13 cellular contexts compared by ENCODE assay signal in genomic region chr15:96342611-96343528, GRCh38. TPM values are rescaled to one million over a fixed set of nuclear protein-coding genes. Genes with fewer than 3 reads are reported as not detected.
DNase-seq lines count a peak whose midpoint lies in the region; ATAC-seq and TF ChIP-seq lines count a peak whose summit lies in the region.
"Had no signal": no experiment of that assay in that cellular context is flagged by ENCODE, and none has a peak within 500 bp of the region (broad histone marks: within the 10 kb centered on the region; RNA-seq: fewer than 3 reads in every experiment).

No MANE protein-coding gene starts in this region.

- H3K4me3 ChIP-seq in adrenal gland (peak overlapping the region in 1 of 4 donors; percentile 82), right atrium auricular region (peak overlapping the region; percentile 67 to 70), psoas muscle (peak overlapping the region; percentile 92)
- H3K4me3 ChIP-seq: BLaER1 had no signal

- ATAC-seq in psoas muscle, result no peak
- ATAC-seq in HG02938 (IDR thresholded peaks at IDR 0.05; ENCODE audit: unreplicated experiment), result no peak
- no peak for ATAC-seq in activated naive CD4-positive, alpha-beta T cell treated with anti-CD3 and anti-CD28 coated beads, Interleukin-2, amount 50 U/mL, for 72 hours
- ATAC-seq: effector memory CD8-positive, alpha-beta T cell had no signal

- TF ChIP-seq CTCF in adrenal gland (IDR thresholded peaks at IDR 0.05) (no peak), right atrium auricular region (IDR thresholded peaks at IDR 0.05) (no peak), psoas muscle (IDR thresholded peaks at IDR 0.05) (no peak), GM10248 (IDR thresholded peaks at IDR 0.05; ENCODE audit: control extremely low read depth, extremely low read depth, low read depth, missing control alignments) (no peak)

- WGBS in adrenal gland, 4 donors, result 37 to 61% (median 56%) methylated on average over 26 to 31 of the region's 31 CpGs
- WGBS in psoas muscle, 3 donors, result 69 to 75% (median 71%) methylated on average over 31 of the region's 31 CpGs

- H3K9me3 ChIP-seq in adrenal gland (replicated peaks in 1 of 3) (no peaks in the 10 kb centered on the region), right atrium auricular region (no peaks in the 10 kb centered on the region), psoas muscle (no peaks in the 10 kb centered on the region)
- H3K9me3 ChIP-seq: BLaER1, SK-N-SH had no signal

- peaks cover 0 to 6% of the 10 kb centered on the region in 2 donors for H3K36me3 ChIP-seq in adrenal gland (replicated peaks in 1 of 2)
- peaks cover 3% of the 10 kb centered on the region for H3K36me3 ChIP-seq in right atrium auricular region
- no peaks in the 10 kb centered on the region for H3K36me3 ChIP-seq in psoas muscle (ENCODE audit: insufficient read depth in 1 of 2, low read depth in 1 of 2)
- H3K36me3 ChIP-seq: BLaER1 had no signal

- peak overlapping the region; percentile 38 to 95 (median 93) for H3K27ac ChIP-seq in adrenal gland
- peak overlapping the region; percentile 95 to 97 for H3K27ac ChIP-seq in right atrium auricular region
- peak overlapping the region; percentile 94 for H3K27ac ChIP-seq in psoas muscle
- H3K27ac ChIP-seq: BLaER1 had no signal

- no peaks in the 10 kb centered on the region for H3K27me3 ChIP-seq in adrenal gland
- H3K27me3 ChIP-seq in right atrium auricular region, result no peaks in the 10 kb centered on the region
- H3K27me3 ChIP-seq in psoas muscle (ENCODE audit: insufficient read depth in 3 of 3, low read length in 2 of 3), result no peaks in the 10 kb centered on the region

- peak overlapping the region in 1 of 2 donors; percentile 44 for H3K27ac Mint-ChIP-seq in activated naive CD4-positive, alpha-beta T cell treated with anti-CD3 and anti-CD28 coated beads, Interleukin-2, amount 50 U/mL, for 72 hours
- H3K27ac Mint-ChIP-seq: effector memory CD8-positive, alpha-beta T cell had no signal

- intact Hi-C loops in adrenal gland (cut with DNase I), result loop anchor here in 1 of 2 donors (10.0 kb wide), 1 partner anchor 868 kb away; no protein-coding TSS in a partner anchor
- intact Hi-C loops in psoas muscle (cut with DNase I), result no loop called here

- peaks cover 0 to 36% of the 10 kb centered on the region in 2 donors for H3K4me1 ChIP-seq in adrenal gland (replicated peaks in 1 of 2)
- peaks cover 0 to 58% of the 10 kb centered on the region in 2 donors for H3K4me1 ChIP-seq in right atrium auricular region
- no peaks in the 10 kb centered on the region for H3K4me1 ChIP-seq in psoas muscle
- H3K4me1 ChIP-seq: BLaER1 had no signal

- H3K9me3 Mint-ChIP-seq in activated naive CD4-positive, alpha-beta T cell treated with anti-CD3 and anti-CD28 coated beads, Interleukin-2, amount 50 U/mL, for 72 hours, result no peaks in the 10 kb centered on the region
- H3K9me3 Mint-ChIP-seq: effector memory CD8-positive, alpha-beta T cell had no signal

- TF ChIP-seq POLR2A in adrenal gland (IDR thresholded peaks at IDR 0.05), result no peak

- DNase-seq in D341Med (ENCODE audit: low spot score), result peak; percentile 7
- DNase-seq in adrenal gland, result peak in 3 of 7 donors; percentile 15 to 18 (median 16)
- peak; percentile 57 for DNase-seq in right atrium auricular region (ENCODE audit: low spot score)
- no peak for DNase-seq in psoas muscle
- DNase-seq in stimulated activated naive CD4-positive, alpha-beta T cell (lab: John Stamatoyannopoulos, UW), result no peak
- no peak for DNase-seq in GM10248 (ENCODE audit: extremely low spot score)
- no peak for DNase-seq in activated naive CD4-positive, alpha-beta T cell treated with anti-CD3 and anti-CD28 coated beads, Interleukin-2, amount 50 U/mL, for 72 hours (ENCODE audit: low spot score in 2 of 2)
- DNase-seq: effector memory CD8-positive, alpha-beta T cell; NCI-H1694; SK-N-SH; stimulated activated CD4-positive, alpha-beta T cell treated with anti-CD3 and anti-CD28 coated beads, Interleukin-4, amount 100 ng/mL, for 4 hours had no signal

- peaks cover 18 to 37% of the 10 kb centered on the region in 2 donors for H3K36me3 Mint-ChIP-seq in activated naive CD4-positive, alpha-beta T cell treated with anti-CD3 and anti-CD28 coated beads, Interleukin-2, amount 50 U/mL, for 72 hours

- CTCF ChIA-PET in GM10248 (lab: Yijun Ruan, JAX), result interaction anchor here (1.0 to 3.6 kb wide), 4 partner anchors 13 to 1083 kb away, joined by 4 to 20 read pairs (median 6); no protein-coding TSS in a partner anchor

- POLR2A ChIA-PET in GM10248 (lab: Yijun Ruan, JAX), result no interaction called here

RNA-seq across cellular contexts. Expression of gene NR2F2, which starts 12.4 kb away (rescaled TPM):
- 100 to 1,000 TPM in 2 of 8 donors, 10 to 100 TPM in 6; 22.3 to 113 (median 54.8) TPM for total RNA-seq in adrenal gland
- 10 to 100 TPM; 27.3 to 67.9 (median 37.3) TPM for polyA plus RNA-seq in adrenal gland
- total RNA-seq in right atrium auricular region, result 10 to 100 TPM; 25.0 to 26.7 TPM
- total RNA-seq in psoas muscle, result 10 to 100 TPM; 14.5 to 17.1 (median 15.7) TPM
- polyA plus RNA-seq in psoas muscle, result 10 to 100 TPM; 10.3 to 20.1 (median 11.3) TPM
- not detected for total RNA-seq in activated naive CD4-positive, alpha-beta T cell treated with anti-CD3 and anti-CD28 coated beads, Interleukin-2, amount 50 U/mL, for 72 hours

Comparison
In these comparisons a context has a peak if more than half of its experiments do, and no peak if none do; other contexts are left out.
1. DNase-seq: peak in D341Med (single experiment) and right atrium auricular region (single experiment); none in psoas muscle (0 of 2), stimulated activated naive CD4-positive, alpha-beta T cell (0 of 6), GM10248 (single experiment) and activated naive CD4-positive, alpha-beta T cell treated with anti-CD3 and anti-CD28 coated beads, Interleukin-2, amount 50 U/mL, for 72 hours (0 of 2).
2. RNA of gene NR2F2, which starts 12.4 kb away (total RNA-seq): 22.3 to 113 TPM in adrenal gland, 25.0 to 26.7 TPM in right atrium auricular region and 14.5 to 17.1 TPM in psoas muscle; not detected in activated naive CD4-positive, alpha-beta T cell treated with anti-CD3 and anti-CD28 coated beads, Interleukin-2, amount 50 U/mL, for 72 hours; every median in the first group is over 10 times any median in the second.
3. Peak in every context shown above with its lines, with median percentiles within 50 percentile points of each other: H3K27ac ChIP-seq.